In genomic region chr2:52405958-52406357, GRCh38 we compare ENCODE assay signal across 30 cellular contexts.
"Had no signal": no experiment of that assay in that cellular context is flagged by ENCODE, and none has a peak within 500 bp of the region (broad histone marks: within the 10 kb centered on the region; RNA-seq: fewer than 3 reads in every experiment).

No MANE protein-coding gene starts in this region.

- H3K9me3 ChIP-seq: Peyer's patch had no signal

- H3K27ac ChIP-seq: Peyer's patch, WERI-Rb-1 had no signal

- DNase-seq: activated CD4-positive, alpha-beta memory T cell treated with anti-CD3 and anti-CD28 coated beads, Interleukin-2, amount 10 ng/mL, durations not matched to agents 7 days and 5 days; activated CD4-positive, alpha-beta T cell treated with anti-CD3 and anti-CD28 coated beads for 1 hour; activated CD4-positive, alpha-beta T cell treated with anti-CD3 and anti-CD28 coated beads for 48 hours; activated CD4-positive, CD25-positive, alpha-beta regulatory T cell; activated CD8-positive, alpha-beta memory T cell treated with anti-CD3 and anti-CD28 coated beads for 24 hours; activated CD8-positive, alpha-beta memory T cell treated with anti-CD3 and anti-CD28 coated beads, Interleukin-2, amount 10 ng/mL, durations not matched to agents 7 days and 5 days; activated CD8-positive, alpha-beta memory T cell treated with anti-CD3 and anti-CD28 coated beads, Interleukin-2, amount 50 U/mL, for 48 hours; activated effector memory CD4-positive, alpha-beta T cell treated with Interleukin-2 at 50 U/mL for 16 hours; activated naive CD4-positive, alpha-beta T cell treated with anti-CD3 and anti-CD28 coated beads, Interleukin-2, amount 10 ng/mL, durations not matched to agents 7 days and 5 days; activated naive CD8-positive, alpha-beta T cell treated with anti-CD3 and anti-CD28 coated beads, Interleukin-2, amount 50 U/mL, for 24 hours; activated T-cell treated with anti-CD3 and anti-CD28 coated beads, Interleukin-2, amount 50 U/mL, for 48 hours; anterior cingulate cortex; central memory CD4-positive, alpha-beta T cell; NCI-H1092 treated with DMSO at 0.1 percent for 48 hours; NCI-H1417; NCI-H146; NCI-H187 treated with DMSO at 0.1 percent for 48 hours; NCI-H2081; NCI-H2171 treated with DMSO at 0.1 percent for 48 hours; NCI-H226; NCI-H446 treated with DMSO at 0.1 percent for 48 hours; NCI-H524; NCI-H69; NCI-H82; Peyer's patch; RPMI8226; T1000; WERI-Rb-1 had no signal

- ATAC-seq: activated CD8-positive, alpha-beta memory T cell treated with anti-CD3 and anti-CD28 coated beads, Interleukin-2, amount 10 ng/mL, durations not matched to agents 7 days and 5 days; activated naive CD8-positive, alpha-beta T cell treated with anti-CD3 and anti-CD28 coated beads, Interleukin-2, amount 50 U/mL, for 24 hours; K562 had no signal

- H3K36me3 ChIP-seq: Peyer's patch, WERI-Rb-1 had no signal

- H3K27me3 ChIP-seq: Peyer's patch had no signal

- H3K4me3 ChIP-seq: K562, Peyer's patch had no signal

- H3K4me1 ChIP-seq: Peyer's patch had no signal

- FAIRE-seq: bronchial epithelial cell, K562 had no signal
